ENCODE assay signal across 8 cellular contexts in genomic region chr4:101020956-101021355, GRCh38.
DNase-seq lines count a peak whose midpoint lies in the region; ATAC-seq and TF ChIP-seq lines count a peak whose summit lies in the region.

No MANE protein-coding gene starts in this region.

- ATAC-seq in GM21367 (IDR thresholded peaks at IDR 0.05; ENCODE audit: unreplicated experiment) = peak; percentile 56
- peak; percentile 61 for ATAC-seq in HG03520 (IDR thresholded peaks at IDR 0.05; ENCODE audit: unreplicated experiment)
- ATAC-seq in activated B cell treated with CpG ODN at 0.5 μM for 24 hours (ENCODE audit: low read depth) = peak; percentile 72
- ATAC-seq in lung (ENCODE audit: insufficient read depth, low FRiP score) = peak; percentile 47

- H3K27me3 ChIP-seq in lung (ENCODE audit: control insufficient read depth, insufficient read depth) = no peaks in the 10 kb centered on the region

- peaks cover 29% of the 10 kb centered on the region for H3K36me3 Mint-ChIP-seq in activated B cell treated with CpG ODN at 0.5 μM for 24 hours (ENCODE audit: low read depth)

- H3K9me3 Mint-ChIP-seq in activated B cell treated with CpG ODN at 0.5 μM for 24 hours = no peaks in the 10 kb centered on the region

- no peaks in the 10 kb centered on the region for H3K27me3 Mint-ChIP-seq in activated B cell treated with CpG ODN at 0.5 μM for 24 hours

- no peak overlapping the region for H3K4me3 Mint-ChIP-seq in activated B cell treated with CpG ODN at 0.5 μM for 24 hours

- DNase-seq in EL (peak; percentile 65), activated B cell treated with CpG ODN at 0.5 μM for 24 hours (no peak), lung (ENCODE audit: low spot score) (no peak), NCI-H2171 treated with DMSO at 0.1 percent for 48 hours (lab: John Stamatoyannopoulos, UW) (no peak), epidermal melanocyte (ENCODE audit: insufficient read length, low spot score) (no peak), globus pallidus (ENCODE audit: low spot score) (no peak)

- WGBS in lung, 2 donors = 22 to 44% methylated on average over 4 of the region's 4 CpGs

- H3K4me3 ChIP-seq in lung = no peak overlapping the region

- peaks cover 0 to 2% of the 10 kb centered on the region in 2 donors for H3K36me3 ChIP-seq in lung (ENCODE audit: control insufficient read depth in 2 of 2, insufficient read depth in 2 of 2, low read length in 2 of 2)

- POLR2A ChIA-PET in activated B cell treated with CpG ODN at 0.5 μM for 24 hours (lab: Charles Lee) = interaction anchor here (1.2 kb wide), 1 partner anchor 22 kb away, joined by 3 read pairs; no protein-coding TSS in a partner anchor

- H3K4me1 Mint-ChIP-seq in activated B cell treated with CpG ODN at 0.5 μM for 24 hours = peaks cover 36% of the 10 kb centered on the region

- peaks cover 0 to 2% of the 10 kb centered on the region in 2 donors for H3K4me1 ChIP-seq in lung (ENCODE audit: control insufficient read depth in 2 of 2, insufficient read depth in 2 of 2, low read length in 2 of 2)

- CTCF ChIA-PET in activated B cell treated with CpG ODN at 0.5 μM for 24 hours (lab: Charles Lee) = interaction anchor here (1.0 kb wide), 1 partner anchor 928 kb away, joined by 4 read pairs; no protein-coding TSS in a partner anchor

- no peaks in the 10 kb centered on the region for H3K9me3 ChIP-seq in lung (ENCODE audit: control insufficient read depth in 2 of 2, insufficient read depth in 1 of 2, low read length in 1 of 2)

- H3K27ac Mint-ChIP-seq in activated B cell treated with CpG ODN at 0.5 μM for 24 hours = peak overlapping the region; percentile 18

- intact Hi-C loops in activated B cell treated with CpG ODN at 0.5 μM for 24 hours (cut with micrococcal nuclease) = loop anchor here (10.0 kb wide), 1 partner anchor 926 kb away; no protein-coding TSS in a partner anchor

- H3K27ac ChIP-seq in lung (ENCODE audit: low read depth in 1 of 2, low read length in 1 of 2) = peak overlapping the region in 1 of 2 donors; percentile 12

- no peak for TF ChIP-seq CTCF in activated B cell treated with CpG ODN at 0.5 μM for 24 hours (IDR thresholded peaks at IDR 0.05)
- TF ChIP-seq CTCF in lung (IDR thresholded peaks at IDR 0.05; ENCODE audit: control extremely low read depth, extremely low read depth) = no peak
